9 cellular contexts compared by ENCODE assay signal in the genomic region with DNA sequence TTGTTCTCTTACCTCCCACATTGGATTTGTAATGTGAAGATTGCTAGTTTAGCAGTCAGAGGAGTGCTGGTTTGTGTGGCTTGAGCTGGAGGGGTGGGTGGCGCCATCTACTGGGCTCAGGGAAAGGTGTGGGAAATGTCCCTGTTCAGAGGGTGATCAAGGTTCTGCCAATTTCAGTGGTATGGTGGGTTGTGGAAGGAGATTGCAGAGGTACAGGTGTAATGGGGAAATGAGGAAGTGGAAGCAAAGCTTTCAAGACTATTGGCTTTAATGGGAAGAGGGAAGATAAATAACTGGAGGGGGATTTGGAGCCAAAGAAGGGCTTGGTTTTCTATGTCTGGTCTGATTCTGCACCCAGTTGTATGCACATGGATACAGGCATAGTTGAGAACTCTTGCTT.
DNase-seq lines count a peak whose midpoint lies in the region; ATAC-seq, FAIRE-seq and TF ChIP-seq lines count a peak whose summit lies in the region.
"Had no signal": no experiment of that assay in that cellular context is flagged by ENCODE, and none has a peak within 500 bp of the region (broad histone marks: within the 10 kb centered on the region; RNA-seq: fewer than 3 reads in every experiment).

No MANE protein-coding gene starts in this region.

- H3K4me3 Mint-ChIP-seq in activated CD4-positive, alpha-beta T cell treated with anti-CD3 and anti-CD28 coated beads, Interleukin-2, amount 10 ng/mL, durations not matched to agents 24 days and 14 days, result no peak overlapping the region

- H3K9me1 ChIP-seq in endothelial cell of umbilical vein (replicated peaks; ENCODE audit: control insufficient read depth, extremely low read depth, insufficient read depth, low read length), result no peaks in the 10 kb centered on the region

- no TSS peak for BruUV-seq in endothelial cell of umbilical vein (replicated peaks; lab: Mats Ljungman, UMichigan)

- no peaks in the 10 kb centered on the region for H3K36me3 ChIP-seq in endothelial cell of umbilical vein (ENCODE audit: control insufficient read depth in 2 of 2, extremely low read depth in 1 of 2, insufficient read depth in 2 of 2, low read length in 2 of 2)
- no peaks in the 10 kb centered on the region for H3K36me3 ChIP-seq in mucosa of descending colon (ENCODE audit: low read depth)
- H3K36me3 ChIP-seq: BLaER1 treated with 17β-estradiol and CSF1 and Interleukin-3, amounts not matched to agents 10 nM and 100 nM had no signal

- no peak overlapping the region for H3K4me2 ChIP-seq in endothelial cell of umbilical vein (ENCODE audit: insufficient read depth, low read length)
- H3K4me2 ChIP-seq: BLaER1 treated with 17β-estradiol and CSF1 and Interleukin-3, amounts not matched to agents 10 nM and 100 nM had no signal

- no peaks in the 10 kb centered on the region for H3K9me3 Mint-ChIP-seq in activated CD4-positive, alpha-beta T cell treated with anti-CD3 and anti-CD28 coated beads, Interleukin-2, amount 10 ng/mL, durations not matched to agents 24 days and 14 days

- H3K27me3 ChIP-seq in endothelial cell of umbilical vein (ENCODE audit: control insufficient read depth in 2 of 2, insufficient read depth in 2 of 2, low read length in 2 of 2), result peaks cover 0 to 3% of the 10 kb centered on the region in 2 experiments
- H3K27me3 ChIP-seq: BLaER1 treated with 17β-estradiol and CSF1 and Interleukin-3, amounts not matched to agents 10 nM and 100 nM had no signal

- FAIRE-seq in endothelial cell of umbilical vein (lab: Jason Lieb, UNC), result peak; percentile 85

- DNase-seq in NCI-H187 (lab: John Stamatoyannopoulos, UW) (peak; percentile 17 to 20), NCI-H187 treated with DMSO at 0.1 percent for 48 hours (lab: John Stamatoyannopoulos, UW) (no peak), NCI-H2171 treated with DMSO at 0.1 percent for 48 hours (lab: John Stamatoyannopoulos, UW) (peak; percentile 45), endothelial cell of umbilical vein (ENCODE audit: low read depth, low spot score) (peak; percentile 65), mucosa of descending colon (peak in 2 of 3 donors; percentile 45), superior temporal gyrus (ENCODE audit: extremely low spot score) (peak; percentile 32)
- peak; percentile 79 for DNase-seq in activated CD4-positive, alpha-beta T cell treated with anti-CD3 and anti-CD28 coated beads, Interleukin-2, amount 10 ng/mL, durations not matched to agents 24 days and 14 days

- dilution Hi-C loops in endothelial cell of umbilical vein (cut with MboI; ENCODE audit: extremely low pct_ligation_motif_present, low sequenced_read_pairs), result no loop called here

- POLR2A ChIA-PET in endothelial cell of umbilical vein (lab: Charles Lee), result no interaction called here

- H3K27me3 Mint-ChIP-seq in activated CD4-positive, alpha-beta T cell treated with anti-CD3 and anti-CD28 coated beads, Interleukin-2, amount 10 ng/mL, durations not matched to agents 24 days and 14 days, result peaks cover 40% of the 10 kb centered on the region

- H2AFZ ChIP-seq in endothelial cell of umbilical vein (ENCODE audit: low read depth, low read length), result no peak overlapping the region

- H3K9me3 ChIP-seq in endothelial cell of umbilical vein (replicated peaks; ENCODE audit: control insufficient read depth, insufficient read depth, low read length) (no peaks in the 10 kb centered on the region), mucosa of descending colon (no peaks in the 10 kb centered on the region)

- H3K79me2 ChIP-seq in endothelial cell of umbilical vein (ENCODE audit: control insufficient read depth, insufficient read depth, low read length), result no peaks in the 10 kb centered on the region

- H3K27ac Mint-ChIP-seq in activated CD4-positive, alpha-beta T cell treated with anti-CD3 and anti-CD28 coated beads, Interleukin-2, amount 10 ng/mL, durations not matched to agents 24 days and 14 days, result no peak overlapping the region

- intact Hi-C loops in activated CD4-positive, alpha-beta T cell treated with anti-CD3 and anti-CD28 coated beads, Interleukin-2, amount 10 ng/mL, durations not matched to agents 24 days and 14 days (cut with micrococcal nuclease), result loop anchor here (2.0 kb wide), 1 partner anchor 481 kb away; no protein-coding TSS in a partner anchor
- intact Hi-C loops in endothelial cell of umbilical vein (cut with micrococcal nuclease) (loop anchor here (1.0 to 10.0 kb wide), 9 partner anchors 77 to 713 kb away; a partner anchor contains a TSS), mucosa of descending colon (cut with DNase I, micrococcal nuclease) (no loop called here)

- no peaks in the 10 kb centered on the region for H4K20me1 ChIP-seq in endothelial cell of umbilical vein (replicated peaks; ENCODE audit: control insufficient read depth, extremely low read depth, insufficient read depth, low read length)
- H4K20me1 ChIP-seq: BLaER1 treated with 17β-estradiol and CSF1 and Interleukin-3, amounts not matched to agents 10 nM and 100 nM had no signal

- no peaks in the 10 kb centered on the region for H3K4me1 Mint-ChIP-seq in activated CD4-positive, alpha-beta T cell treated with anti-CD3 and anti-CD28 coated beads, Interleukin-2, amount 10 ng/mL, durations not matched to agents 24 days and 14 days

- no peaks in the 10 kb centered on the region for H3K36me3 Mint-ChIP-seq in activated CD4-positive, alpha-beta T cell treated with anti-CD3 and anti-CD28 coated beads, Interleukin-2, amount 10 ng/mL, durations not matched to agents 24 days and 14 days (ENCODE audit: low read depth)

- H3K4me3 ChIP-seq in endothelial cell of umbilical vein (replicated peaks in 1 of 3; ENCODE audit: insufficient read depth in 1 of 3, low read depth in 1 of 3, low read length in 3 of 3) (no peak overlapping the region), mucosa of descending colon (no peak overlapping the region)
- H3K4me3 ChIP-seq: BLaER1 treated with 17β-estradiol and CSF1 and Interleukin-3, amounts not matched to agents 10 nM and 100 nM had no signal

- ATAC-seq in HG02642 (IDR thresholded peaks at IDR 0.05; ENCODE audit: poor library complexity, unreplicated experiment) (peak; percentile 81), mucosa of descending colon (peak; percentile 66)

- TF ChIP-seq POLR2A in endothelial cell of umbilical vein (IDR thresholded peaks at IDR 0.05; ENCODE audit: low read depth, low read length), result no peak

- H3K4me1 ChIP-seq in endothelial cell of umbilical vein (ENCODE audit: control insufficient read depth, extremely low read depth, insufficient read depth, low read length), result no peaks in the 10 kb centered on the region
- no peaks in the 10 kb centered on the region for H3K4me1 ChIP-seq in mucosa of descending colon (ENCODE audit: low read depth)
- H3K4me1 ChIP-seq: BLaER1 treated with 17β-estradiol and CSF1 and Interleukin-3, amounts not matched to agents 10 nM and 100 nM had no signal

- H3K9ac ChIP-seq in endothelial cell of umbilical vein (replicated peaks; ENCODE audit: extremely low read depth, insufficient read depth, low read length), result no peak overlapping the region
- H3K9ac ChIP-seq: BLaER1 treated with 17β-estradiol and CSF1 and Interleukin-3, amounts not matched to agents 10 nM and 100 nM had no signal

- CTCF ChIA-PET in endothelial cell of umbilical vein (lab: Charles Lee), result interaction anchor here (0.5 to 3.6 kb wide), 34 partner anchors 8 to 713 kb away, joined by 3 to 41 read pairs (median 4); no protein-coding TSS in a partner anchor

- TF ChIP-seq CTCF in endothelial cell of umbilical vein (IDR thresholded peaks at IDR 0.05; ENCODE audit: extremely low read depth in 1 of 2, insufficient read depth in 1 of 2, low read depth in 1 of 2, low read length in 2 of 2) (peak; percentile 87 to 88), mucosa of descending colon (IDR thresholded peaks at IDR 0.05) (peak; percentile 41)

- H3K27ac ChIP-seq in endothelial cell of umbilical vein (ENCODE audit: insufficient read depth, low read depth, low read length), result no peak overlapping the region
- H3K27ac ChIP-seq: BLaER1 treated with 17β-estradiol and CSF1 and Interleukin-3, amounts not matched to agents 10 nM and 100 nM had no signal

TF ChIP-seq in endothelial cell of umbilical vein, 7 proteins besides CTCF, POLR2A, EP300 and RAD21:
- no peak for TF ChIP-seq MYC (IDR thresholded peaks at IDR 0.05; ENCODE audit: low read depth, low read length)
- TF ChIP-seq EZH2 (IDR thresholded peaks at IDR 0.05; ENCODE audit: borderline replicate concordance, low read depth, low read length, severe bottlenecking), result no peak
- TF ChIP-seq POLR2AphosphoS5 (IDR thresholded peaks at IDR 0.05; ENCODE audit: insufficient read depth, low read depth, low read length), result no peak
- TF ChIP-seq GATA2 (IDR thresholded peaks at IDR 0.05; ENCODE audit: insufficient read depth, insufficient read length, low read depth, low read length), result no peak
- no peak for TF ChIP-seq JUN (IDR thresholded peaks at IDR 0.05; ENCODE audit: borderline replicate concordance, insufficient read depth, insufficient read length, low read depth)

Comparison
In these comparisons a context has a peak if more than half of its experiments do, and no peak if none do; other contexts are left out.
1. intact Hi-C loops: an anchor here in activated CD4-positive, alpha-beta T cell treated with anti-CD3 and anti-CD28 coated beads, Interleukin-2, amount 10 ng/mL, durations not matched to agents 24 days and 14 days (2.0 kb wide) and endothelial cell of umbilical vein (1.0 to 10.0 kb wide); none called in mucosa of descending colon.